ENCODE assay signal across 15 cellular contexts in genomic region chr11:10080134-10080533, GRCh38.
DNase-seq lines count a peak whose midpoint lies in the region; ATAC-seq and TF ChIP-seq lines count a peak whose summit lies in the region.
"Had no signal": no experiment of that assay in that cellular context is flagged by ENCODE, and none has a peak within 500 bp of the region (broad histone marks: within the 10 kb centered on the region; RNA-seq: fewer than 3 reads in every experiment).

No MANE protein-coding gene starts in this region.

- H3K4me3 Mint-ChIP-seq in MCF 10A (ENCODE audit: unreplicated experiment), result no peak overlapping the region
- H3K4me3 Mint-ChIP-seq: CD4-positive, alpha-beta memory T cell; GM23338; H9 had no signal

- DNase-seq in astrocyte of the spinal cord (ENCODE audit: low read depth, low spot score) (peak; percentile 23), foreskin fibroblast (peak; percentile 9 to 30), MCF 10A (ENCODE audit: unreplicated experiment) (no peak)
- no peak for DNase-seq in activated CD4-positive, alpha-beta T cell treated with anti-CD3 and anti-CD28 coated beads, Interleukin-2, amount 50 U/mL, for 48 hours
- DNase-seq: C1 segment of cervical spinal cord; Calu3; CD4-positive, alpha-beta memory T cell; COR-L47; DMS53; DMS79 treated with DMSO at 0.1 percent for 48 hours; GF-D8; H9 had no signal

- POLR2A ChIA-PET in HEK293 (lab: Yijun Ruan, JAX) (no interaction called here), MCF 10A (lab: Yijun Ruan, JAX) (no interaction called here)

- in situ Hi-C loops in astrocyte of the spinal cord (cut with HindIII; ENCODE audit: low sequenced_read_pairs), result no loop called here

- intact Hi-C loops in MCF 10A (cut with micrococcal nuclease), result no loop called here

- H3K27ac Mint-ChIP-seq in MCF 10A (ENCODE audit: low read depth, unreplicated experiment), result no peak overlapping the region
- H3K27ac Mint-ChIP-seq: CD4-positive, alpha-beta memory T cell; GM23338; H9 had no signal

- H3K4me1 ChIP-seq in HEK293 (ENCODE audit: control insufficient read depth, insufficient read depth, low read length), result no peaks in the 10 kb centered on the region

- no peaks in the 10 kb centered on the region for H3K9me3 Mint-ChIP-seq in MCF 10A (ENCODE audit: unreplicated experiment)

- H3K36me3 ChIP-seq in HEK293 (ENCODE audit: control insufficient read depth in 2 of 2, insufficient read depth in 1 of 2, low read length in 2 of 2), result no peaks in the 10 kb centered on the region

- TF ChIP-seq CTCF in HEK293 (tag by site-specific recombination; IDR thresholded peaks at IDR 0.05) (no peak), astrocyte of the spinal cord (IDR thresholded peaks at IDR 0.05; ENCODE audit: low read depth, low read length) (no peak), foreskin fibroblast (IDR thresholded peaks at IDR 0.05; ENCODE audit: low read depth, low read length) (no peak), MCF 10A (IDR thresholded peaks at IDR 0.05; ENCODE audit: unreplicated experiment) (no peak)

- no peak overlapping the region for H3K4me3 ChIP-seq in HEK293 (ENCODE audit: low read depth, low read length)
- H3K4me3 ChIP-seq in astrocyte of the spinal cord (ENCODE audit: low read depth, low read length), result no peak overlapping the region
- H3K4me3 ChIP-seq in foreskin fibroblast (ENCODE audit: low read depth in 1 of 2, low read length in 2 of 2), result no peak overlapping the region
- H3K4me3 ChIP-seq: GM23338 had no signal

- no TSS peak for BruUV-seq in MCF 10A (replicated peaks; lab: Mats Ljungman, UMichigan)

- H3K4me1 Mint-ChIP-seq in MCF 10A (ENCODE audit: insufficient read depth, unreplicated experiment), result no peaks in the 10 kb centered on the region

- H3K27ac ChIP-seq in HEK293 (ENCODE audit: extremely low read depth, low read depth, low read length), result no peak overlapping the region

- no peaks in the 10 kb centered on the region for H3K9me3 ChIP-seq in HEK293 (ENCODE audit: control insufficient read depth, insufficient read depth, low read depth, low read length)

- H3K36me3 Mint-ChIP-seq in MCF 10A (ENCODE audit: insufficient read depth, unreplicated experiment), result no peaks in the 10 kb centered on the region

- no peaks in the 10 kb centered on the region for H3K27me3 Mint-ChIP-seq in MCF 10A (ENCODE audit: insufficient read depth, unreplicated experiment)
- H3K27me3 Mint-ChIP-seq: CD4-positive, alpha-beta memory T cell had no signal

- CTCF ChIA-PET in HEK293 (lab: Yijun Ruan, JAX) (no interaction called here), MCF 10A (lab: Yijun Ruan, JAX) (interaction anchor here (0.7 kb wide), 1 partner anchor 209 kb away, joined by 3 read pairs; no protein-coding TSS in a partner anchor)

- ATAC-seq in HG03175 (IDR thresholded peaks at IDR 0.05; ENCODE audit: unreplicated experiment), result no peak
- ATAC-seq: GM23338 had no signal

TF ChIP-seq in HEK293, 187 proteins besides CTCF, POLR2A, EP300 and RAD21 (continues in another document):
- peak; percentile 9 for TF ChIP-seq ZNF529 (tag by site-specific recombination; IDR thresholded peaks at IDR 0.05; ENCODE audit: insufficient replicate concordance)
- TF ChIP-seq AEBP2 (tag by site-specific recombination; IDR thresholded peaks at IDR 0.05; ENCODE audit: borderline replicate concordance), result no peak
- no peak for TF ChIP-seq BCL6B (tag by site-specific recombination; IDR thresholded peaks at IDR 0.05)
- TF ChIP-seq PRDM4 (tag by site-specific recombination; IDR thresholded peaks at IDR 0.05), result no peak
- TF ChIP-seq ZNF354C (tag by site-specific recombination; IDR thresholded peaks at IDR 0.05; ENCODE audit: borderline replicate concordance, low read depth), result no peak
- TF ChIP-seq ZNF600 (tag by site-specific recombination; IDR thresholded peaks at IDR 0.05), result no peak
- TF ChIP-seq OVOL3 (tag by site-specific recombination; IDR thresholded peaks at IDR 0.05), result no peak
- TF ChIP-seq ZNF362 (tag by site-specific recombination; IDR thresholded peaks at IDR 0.05), result no peak
- peak; percentile 97 for TF ChIP-seq SETDB1 (IDR thresholded peaks at IDR 0.05; ENCODE audit: insufficient read length, low read length)
- TF ChIP-seq GLIS1 (tag by site-specific recombination; IDR thresholded peaks at IDR 0.05), result no peak
- TF ChIP-seq HOXC10 (CRISPR knock-in tag; IDR thresholded peaks at IDR 0.05), result no peak
- TF ChIP-seq ZNF776 (tag by site-specific recombination; IDR thresholded peaks at IDR 0.05; ENCODE audit: borderline replicate concordance), result no peak
- no peak for TF ChIP-seq ZNF280C (tag by site-specific recombination; IDR thresholded peaks at IDR 0.05)
- TF ChIP-seq ZBTB7A (tag by site-specific recombination; IDR thresholded peaks at IDR 0.05; ENCODE audit: low read depth), result no peak
- TF ChIP-seq BCL11B (tag by site-specific recombination; IDR thresholded peaks at IDR 0.05; ENCODE audit: low read depth), result no peak

Comparison
In these comparisons a context has a peak if more than half of its experiments do, and no peak if none do; other contexts are left out.
1. DNase-seq: peak in astrocyte of the spinal cord (single experiment) and foreskin fibroblast (2 of 2); none in activated CD4-positive, alpha-beta T cell treated with anti-CD3 and anti-CD28 coated beads, Interleukin-2, amount 50 U/mL, for 48 hours (0 of 2) and MCF 10A (single experiment).